Comparison of ENCODE assay signal across 14 cellular contexts in genomic region chr5:83388608-83389007, GRCh38.
DNase-seq lines count a peak whose midpoint lies in the region; ATAC-seq and TF ChIP-seq lines count a peak whose summit lies in the region.
"Had no signal": no experiment of that assay in that cellular context is flagged by ENCODE, and none has a peak within 500 bp of the region (broad histone marks: within the 10 kb centered on the region; RNA-seq: fewer than 3 reads in every experiment).

No MANE protein-coding gene starts in this region.

- no peak overlapping the region for H3K56ac ChIP-seq in mesendoderm (ENCODE audit: low read length)

- H3K4me2 ChIP-seq in fibroblast of lung (ENCODE audit: extremely low read depth, insufficient read depth, low read length) (no peak overlapping the region), mesendoderm (ENCODE audit: low read length) (no peak overlapping the region)

- ATAC-seq in gastroesophageal sphincter, result no peak
- no peak for ATAC-seq in GM19455 (IDR thresholded peaks at IDR 0.05; ENCODE audit: unreplicated experiment)

- no peak overlapping the region for H2AK5ac ChIP-seq in mesendoderm (ENCODE audit: low read length)

- DNase-seq in AG04450 (ENCODE audit: low read depth, low spot score) (peak; percentile 83), adipocyte (ENCODE audit: low read depth) (peak; percentile 28), fibroblast of lung (ENCODE audit: low read depth in 2 of 2) (peak; percentile 42 to 93), mesendoderm (no peak)
- no peak for DNase-seq in effector CD8-positive, alpha-beta T cell (lab: John Stamatoyannopoulos, UW)
- DNase-seq: C1 segment of cervical spinal cord; NCI-H1092; NCI-H146; NCI-H2081; NCI-H2227 treated with DMSO at 0.1 percent for 48 hours; NCI-H524 treated with DMSO at 0.1 percent for 48 hours; NK-92 treated with Interleukin-12 subunit alpha and Interleukin-12 subunit beta, amount 100 ng/mL, for 24 hours had no signal

- no peak overlapping the region for H2BK15ac ChIP-seq in mesendoderm (replicated peaks; ENCODE audit: low read depth)

- H3K36me3 ChIP-seq in adipocyte (ENCODE audit: control insufficient read depth, insufficient read depth, low read length, severe bottlenecking), result no peaks in the 10 kb centered on the region
- no peaks in the 10 kb centered on the region for H3K36me3 ChIP-seq in fibroblast of lung (ENCODE audit: control insufficient read depth, insufficient read depth, low read length)
- no peaks in the 10 kb centered on the region for H3K36me3 ChIP-seq in mesendoderm (ENCODE audit: control insufficient read depth, insufficient read depth, low read length)
- H3K36me3 ChIP-seq in gastroesophageal sphincter, result no peaks in the 10 kb centered on the region

- peak overlapping the region; percentile 64 for H4K5ac ChIP-seq in mesendoderm (ENCODE audit: low read length)

- no peak overlapping the region for H2AFZ ChIP-seq in fibroblast of lung (ENCODE audit: low read length)

- H3K4ac ChIP-seq in mesendoderm (ENCODE audit: low read depth, low read length), result no peak overlapping the region

- no peaks in the 10 kb centered on the region for H4K20me1 ChIP-seq in fibroblast of lung (ENCODE audit: control insufficient read depth, extremely low read depth, insufficient read depth, low read length)

- no peak overlapping the region for H4K8ac ChIP-seq in mesendoderm (ENCODE audit: low read depth, low read length)

- H3K79me2 ChIP-seq in fibroblast of lung (ENCODE audit: control insufficient read depth, insufficient read depth, low read length) (no peaks in the 10 kb centered on the region), mesendoderm (ENCODE audit: control insufficient read depth, insufficient read depth, low read length) (no peaks in the 10 kb centered on the region)

- no peak overlapping the region for H2BK120ac ChIP-seq in mesendoderm (ENCODE audit: low read depth, low read length)

- no peak for TF ChIP-seq CTCF in AG04450 (IDR thresholded peaks at IDR 0.05; ENCODE audit: low read depth, low read length)
- no peak for TF ChIP-seq CTCF in fibroblast of lung (conservative IDR thresholded peaks at IDR 0.05 in 1 of 2, IDR thresholded peaks at IDR 0.05 in 1 of 2; ENCODE audit: low read depth in 1 of 2, low read length in 2 of 2)
- TF ChIP-seq CTCF in gastroesophageal sphincter (IDR thresholded peaks at IDR 0.05), result no peak

- POLR2A ChIA-PET in AG04450 (lab: Yijun Ruan, JAX), result interaction anchor here (0.7 to 1.6 kb wide), 3 partner anchors 12 to 975 kb away, joined by 3 to 5 read pairs (median 4); partner anchors contain the start of gene VCAN

- no peak for TF ChIP-seq EP300 in gastroesophageal sphincter (IDR thresholded peaks at IDR 0.05)

- TF ChIP-seq POLR2A in gastroesophageal sphincter (IDR thresholded peaks at IDR 0.05), result no peak

- no peak overlapping the region for H3K23ac ChIP-seq in mesendoderm (ENCODE audit: low read length)

- CTCF ChIA-PET in AG04450 (lab: Charles Lee), result interaction anchor here (0.6 to 1.1 kb wide), 2 partner anchors 42 to 211 kb away, joined by 3 to 4 read pairs; no protein-coding TSS in a partner anchor

- H3K9me3 ChIP-seq in AG04450 (ENCODE audit: control insufficient read depth, insufficient read depth, low read length) (no peaks in the 10 kb centered on the region), adipocyte (ENCODE audit: control insufficient read depth, low read length) (no peaks in the 10 kb centered on the region), fibroblast of lung (ENCODE audit: control insufficient read depth, insufficient read depth, low read depth, low read length) (no peaks in the 10 kb centered on the region), gastroesophageal sphincter (no peaks in the 10 kb centered on the region)

- H3K4me3 ChIP-seq in AG04450 (ENCODE audit: low read depth, low read length) (no peak overlapping the region), adipocyte (ENCODE audit: low read length) (no peak overlapping the region), fibroblast of lung (replicated peaks in 1 of 4; ENCODE audit: control extremely low read depth in 1 of 4, insufficient read depth in 1 of 4, low read depth in 3 of 4, low read length in 4 of 4) (no peak overlapping the region), mesendoderm (ENCODE audit: low read length) (no peak overlapping the region), gastroesophageal sphincter (no peak overlapping the region)

- H3K18ac ChIP-seq in mesendoderm (ENCODE audit: low read length), result no peak overlapping the region

- H3K4me1 ChIP-seq in adipocyte (ENCODE audit: control insufficient read depth, insufficient read depth, low read length) (peaks cover 8% of the 10 kb centered on the region), fibroblast of lung (ENCODE audit: control insufficient read depth, extremely low read depth, insufficient read depth, low read length) (no peaks in the 10 kb centered on the region), mesendoderm (ENCODE audit: control insufficient read depth, low read depth, low read length) (no peaks in the 10 kb centered on the region), gastroesophageal sphincter (no peaks in the 10 kb centered on the region)

- no peaks in the 10 kb centered on the region for H3K27me3 ChIP-seq in AG04450 (ENCODE audit: control insufficient read depth, insufficient read depth, low read length)
- no peaks in the 10 kb centered on the region for H3K27me3 ChIP-seq in adipocyte (replicated peaks; ENCODE audit: control insufficient read depth, insufficient read depth, low read length)
- no peaks in the 10 kb centered on the region for H3K27me3 ChIP-seq in fibroblast of lung (ENCODE audit: control insufficient read depth, insufficient read depth, low read length)
- H3K27me3 ChIP-seq in mesendoderm (ENCODE audit: insufficient read depth, low read length, poor library complexity), result no peaks in the 10 kb centered on the region
- H3K27me3 ChIP-seq in gastroesophageal sphincter, result no peaks in the 10 kb centered on the region

- H2BK5ac ChIP-seq in mesendoderm (ENCODE audit: low read length), result no peak overlapping the region

- H3K27ac ChIP-seq in AG04450 (ENCODE audit: low read depth, low read length) (no peak overlapping the region), fibroblast of lung (ENCODE audit: insufficient read depth, low read length) (no peak overlapping the region), mesendoderm (ENCODE audit: low read depth, low read length) (no peak overlapping the region), gastroesophageal sphincter (no peak overlapping the region)

- H3K9ac ChIP-seq in adipocyte (ENCODE audit: low read length) (no peak overlapping the region), fibroblast of lung (ENCODE audit: insufficient read depth, low read length) (no peak overlapping the region), mesendoderm (ENCODE audit: low read length) (no peak overlapping the region)

- H3K79me1 ChIP-seq in mesendoderm (ENCODE audit: low read length), result no peaks in the 10 kb centered on the region

Comparison
In these comparisons a context has a peak if more than half of its experiments do, and no peak if none do; other contexts are left out.
1. DNase-seq: peak in AG04450 (single experiment), adipocyte (single experiment) and fibroblast of lung (2 of 2); none in mesendoderm (single experiment) and effector CD8-positive, alpha-beta T cell (single experiment).